In genomic region chr10:128046156-128046933, GRCh38 we compare ENCODE assay signal across 12 cellular contexts.
DNase-seq lines count a peak whose midpoint lies in the region; ATAC-seq, FAIRE-seq and TF ChIP-seq lines count a peak whose summit lies in the region.
"Had no signal": no experiment of that assay in that cellular context is flagged by ENCODE, and none has a peak within 500 bp of the region (broad histone marks: within the 10 kb centered on the region; RNA-seq: fewer than 3 reads in every experiment).

No MANE protein-coding gene starts in this region.

- peaks cover 48% of the 10 kb centered on the region for H3K4me1 Mint-ChIP-seq in activated T-cell treated with anti-CD3 and anti-CD28 coated beads, Interleukin-2, amount 50 U/mL, for 72 hours (ENCODE audit: low read depth)
- H3K4me1 Mint-ChIP-seq in T-helper 17 cell: peaks cover 33% of the 10 kb centered on the region

- H3K27ac ChIP-seq in kidney (ENCODE audit: low read depth in 2 of 2, low read length in 2 of 2) (no peak overlapping the region), tibial nerve (peak overlapping the region in 3 of 4 donors; percentile 54 to 86 (median 76))

- 89 to 92% methylated on average over 21 to 23 of the region's 23 CpGs for WGBS in tibial nerve, 2 donors

- no peaks in the 10 kb centered on the region for H3K27me3 Mint-ChIP-seq in activated T-cell treated with anti-CD3 and anti-CD28 coated beads, Interleukin-2, amount 50 U/mL, for 72 hours (ENCODE audit: low read depth)
- H3K27me3 Mint-ChIP-seq in T-helper 17 cell: no peaks in the 10 kb centered on the region

- H3K9ac ChIP-seq in kidney (ENCODE audit: low read length in 2 of 2): no peak overlapping the region

- H3K4me3 Mint-ChIP-seq in activated T-cell treated with anti-CD3 and anti-CD28 coated beads, Interleukin-2, amount 50 U/mL, for 72 hours: peak overlapping the region; percentile 92 to 96
- peak overlapping the region; percentile 39 for H3K4me3 Mint-ChIP-seq in T-helper 17 cell

- peaks cover 5 to 8% of the 10 kb centered on the region in 2 donors for H3K36me3 Mint-ChIP-seq in activated T-cell treated with anti-CD3 and anti-CD28 coated beads, Interleukin-2, amount 50 U/mL, for 72 hours (ENCODE audit: insufficient read depth in 2 of 2)
- peaks cover 4% of the 10 kb centered on the region for H3K36me3 Mint-ChIP-seq in T-helper 17 cell (ENCODE audit: low read depth)

- H3K4me3 ChIP-seq in kidney (ENCODE audit: low read length in 2 of 2) (no peak overlapping the region), tibial nerve (no peak overlapping the region)

- TF ChIP-seq CTCF in kidney (IDR thresholded peaks at IDR 0.05; ENCODE audit: borderline replicate concordance, extremely low read depth, insufficient read depth) (no peak), tibial nerve (IDR thresholded peaks at IDR 0.05) (no peak)

- H3K9me3 Mint-ChIP-seq in activated T-cell treated with anti-CD3 and anti-CD28 coated beads, Interleukin-2, amount 50 U/mL, for 72 hours: no peaks in the 10 kb centered on the region

- no peaks in the 10 kb centered on the region for H3K9me3 ChIP-seq in T-helper 17 cell (ENCODE audit: control insufficient read depth, low read length, poor library complexity, severe bottlenecking)
- H3K9me3 ChIP-seq in kidney (ENCODE audit: control insufficient read depth in 1 of 2, low read length in 2 of 2): no peaks in the 10 kb centered on the region
- H3K9me3 ChIP-seq in tibial nerve: no peaks in the 10 kb centered on the region

- H3K27me3 ChIP-seq in tibial nerve: no peaks in the 10 kb centered on the region

- H3K27ac Mint-ChIP-seq in activated T-cell treated with anti-CD3 and anti-CD28 coated beads, Interleukin-2, amount 50 U/mL, for 72 hours: peak overlapping the region; percentile 72
- H3K27ac Mint-ChIP-seq in T-helper 17 cell: peak overlapping the region; percentile 92

- no peaks in the 10 kb centered on the region for H3K36me3 ChIP-seq in kidney (ENCODE audit: control insufficient read depth in 1 of 2, insufficient read depth in 2 of 2, low read length in 2 of 2)
- peaks cover 0 to 12% (median 0%) of the 10 kb centered on the region in 3 donors for H3K36me3 ChIP-seq in tibial nerve

- intact Hi-C loops in kidney (cut with DNase I): no loop called here

- H3K4me1 ChIP-seq in kidney (ENCODE audit: control insufficient read depth in 1 of 2, insufficient read depth in 1 of 2, low read depth in 1 of 2, low read length in 2 of 2): peaks cover 5 to 7% of the 10 kb centered on the region in 2 donors
- H3K4me1 ChIP-seq in tibial nerve: peaks cover 0 to 25% (median 10%) of the 10 kb centered on the region in 4 donors

- no peak for FAIRE-seq in kidney (lab: Jason Lieb, UNC)
- FAIRE-seq: H54, HTR-8/SVneo, urothelium cell line had no signal

- no peak for TF ChIP-seq EP300 in tibial nerve (IDR thresholded peaks at IDR 0.05)

- no peak for TF ChIP-seq POLR2A in tibial nerve (IDR thresholded peaks at IDR 0.05)

- ATAC-seq in activated T-cell treated with anti-CD3 and anti-CD28 coated beads, Interleukin-2, amount 50 U/mL, for 72 hours (replicated peaks in 1 of 2): no peak
- ATAC-seq in T-helper 17 cell: no peak
- ATAC-seq in HG03095 (IDR thresholded peaks at IDR 0.05; ENCODE audit: unreplicated experiment): no peak
- ATAC-seq in GM18517 (IDR thresholded peaks at IDR 0.05; ENCODE audit: unreplicated experiment): no peak
- no peak for ATAC-seq in GM19463 (IDR thresholded peaks at IDR 0.05; ENCODE audit: unreplicated experiment)

- DNase-seq in activated T-cell treated with anti-CD3 and anti-CD28 coated beads, Interleukin-2, amount 50 U/mL, for 72 hours: no peak
- no peak for DNase-seq in activated T-cell treated with anti-CD3 and anti-CD28 coated beads, Interleukin-2, amount 50 U/mL, for 1 hour
- DNase-seq in T-helper 17 cell (no peak), kidney (peak; percentile 53), tibial nerve (ENCODE audit: low spot score in 2 of 2) (no peak)
- DNase-seq: NCI-H1048 had no signal

Comparison
In these comparisons a context has a peak if more than half of its experiments do, and no peak if none do; other contexts are left out.
1. H3K27ac ChIP-seq: peak in tibial nerve (3 of 4); none in kidney (0 of 2).